Comparison of ENCODE assay signal across 8 cellular contexts in genomic region chr12:88035271-88035906, GRCh38. TPM values are rescaled to one million over a fixed set of nuclear protein-coding genes. Genes with fewer than 3 reads are reported as not detected.
DNase-seq lines count a peak whose midpoint lies in the region; ATAC-seq and TF ChIP-seq lines count a peak whose summit lies in the region.

No MANE protein-coding gene starts in this region.

- H3K27me3 ChIP-seq in OCI-LY1 (ENCODE audit: insufficient read depth, low read length) = no peaks in the 10 kb centered on the region

- H3K27ac ChIP-seq in OCI-LY1 (ENCODE audit: low read depth, low read length, poor library complexity, severe bottlenecking) = no peak overlapping the region

- peaks cover 22% of the 10 kb centered on the region for H3K36me3 ChIP-seq in OCI-LY1 (ENCODE audit: insufficient read depth, low read length)

- H4K20me1 ChIP-seq in OCI-LY1 (ENCODE audit: insufficient read depth, low read length) = no peaks in the 10 kb centered on the region

- H3K9me3 ChIP-seq in OCI-LY1 (ENCODE audit: low read length) = no peaks in the 10 kb centered on the region

- H3K4me2 ChIP-seq in OCI-LY1 (ENCODE audit: low read length) = peak overlapping the region; percentile 87

- no peaks in the 10 kb centered on the region for H3F3A ChIP-seq in OCI-LY1 (ENCODE audit: insufficient read depth, low read length)

- peak overlapping the region; percentile 87 for H3K9ac ChIP-seq in OCI-LY1 (ENCODE audit: low read length)

- H3K4me1 ChIP-seq in OCI-LY1 (ENCODE audit: insufficient read depth, low read length, severe bottlenecking) = peaks cover 41% of the 10 kb centered on the region

- peaks cover 49% of the 10 kb centered on the region for H3K79me2 ChIP-seq in OCI-LY1 (ENCODE audit: insufficient read depth, low read length)

- peak; percentile 100 for ATAC-seq in GM21526 (IDR thresholded peaks at IDR 0.05; ENCODE audit: low FRiP score, unreplicated experiment)

- TF ChIP-seq CTCF in OCI-LY1 (IDR thresholded peaks at IDR 0.05; ENCODE audit: low read length) (no peak), epithelial cell of proximal tubule (conservative IDR thresholded peaks at IDR 0.05; ENCODE audit: low read depth, low read length) (no peak)

- peak overlapping the region; percentile 87 for H3K4me3 ChIP-seq in OCI-LY1 (ENCODE audit: low read depth, low read length, poor library complexity, severe bottlenecking)
- peak overlapping the region; percentile 84 for H3K4me3 ChIP-seq in epithelial cell of proximal tubule (ENCODE audit: low read depth, low read length)

- H3K9me2 ChIP-seq in OCI-LY1 (ENCODE audit: low read depth, low read length) = no peaks in the 10 kb centered on the region

- peak overlapping the region; percentile 100 for H2AFZ ChIP-seq in OCI-LY1 (ENCODE audit: low read length)

- DNase-seq in DMS 273 (lab: John Stamatoyannopoulos, UW; ENCODE audit: unreplicated experiment) (peak; percentile 94), HuH-7 (ENCODE audit: low spot score) (peak; percentile 74), activated T-cell treated with anti-CD3 and anti-CD28 coated beads for 1 hour (ENCODE audit: low read depth) (peak; percentile 78), epithelial cell of proximal tubule (ENCODE audit: low read depth) (peak; percentile 19), mucosa of gallbladder (ENCODE audit: low spot score) (peak; percentile 91)
- peak; percentile 84 for DNase-seq in stimulated activated CD8-positive, alpha-beta memory T cell treated with anti-CD3 and anti-CD28 coated beads, Interleukin-4, amount 100 ng/mL, for 24 hours (ENCODE audit: low read depth)

RNA-seq across cellular contexts. Expression of gene C12orf50, which starts 6.2 kb away (rescaled TPM):
- not detected in 2 replicates for total RNA-seq in epithelial cell of proximal tubule
- 0.12 TPM for total RNA-seq in mucosa of gallbladder

Comparison
In these comparisons a context has a peak if more than half of its experiments do, and no peak if none do; other contexts are left out.
1. DNase-seq: peak in every context shown above with its lines; median percentile 94 in DMS 273; 91 in mucosa of gallbladder; 84 in stimulated activated CD8-positive, alpha-beta memory T cell treated with anti-CD3 and anti-CD28 coated beads, Interleukin-4, amount 100 ng/mL, for 24 hours; 78 in activated T-cell treated with anti-CD3 and anti-CD28 coated beads for 1 hour; 74 in HuH-7; 19 in epithelial cell of proximal tubule.